In genomic region chr2:196276421-196276820, GRCh38 we compare ENCODE assay signal across 12 cellular contexts.
DNase-seq lines count a peak whose midpoint lies in the region; ATAC-seq and TF ChIP-seq lines count a peak whose summit lies in the region.
"Had no signal": no experiment of that assay in that cellular context is flagged by ENCODE, and none has a peak within 500 bp of the region (broad histone marks: within the 10 kb centered on the region; RNA-seq: fewer than 3 reads in every experiment).

No MANE protein-coding gene starts in this region.

- H2AFZ ChIP-seq in OCI-LY1 (ENCODE audit: low read length), result no peak overlapping the region
- H2AFZ ChIP-seq: neural progenitor cell had no signal

- H3K4me1 ChIP-seq in OCI-LY1 (ENCODE audit: insufficient read depth, low read length, severe bottlenecking) (peaks cover 53% of the 10 kb centered on the region), colonic mucosa (peaks cover 6% of the 10 kb centered on the region)
- H3K4me1 ChIP-seq: neural progenitor cell had no signal

- no peak overlapping the region for H3K9ac ChIP-seq in OCI-LY1 (ENCODE audit: low read length)
- H3K9ac ChIP-seq in colonic mucosa (ENCODE audit: low read depth in 2 of 2, low read length in 2 of 2), result peak overlapping the region in 1 of 2 donors; percentile 14
- H3K9ac ChIP-seq: neural progenitor cell had no signal

- peak; percentile 16 to 17 for ATAC-seq in activated CD4-positive, CD25-positive, alpha-beta regulatory T cell treated with anti-CD3 and anti-CD28 coated beads, Interleukin-2, amount 50 U/mL, for 24 hours
- no peak for ATAC-seq in GM18858 (IDR thresholded peaks at IDR 0.05; ENCODE audit: unreplicated experiment)

- H3K36me3 Mint-ChIP-seq in progenitor cell of endocrine pancreas (ENCODE audit: insufficient read depth), result peaks cover 7% of the 10 kb centered on the region

- peak overlapping the region; percentile 79 for H3K27ac ChIP-seq in OCI-LY1 (ENCODE audit: low read depth, low read length, poor library complexity, severe bottlenecking)
- peak overlapping the region; percentile 69 for H3K27ac ChIP-seq in colonic mucosa
- H3K27ac ChIP-seq: neural progenitor cell, testis had no signal

- no peaks in the 10 kb centered on the region for H3K27me3 Mint-ChIP-seq in progenitor cell of endocrine pancreas

- no peak for DNase-seq in activated CD4-positive, CD25-positive, alpha-beta regulatory T cell (lab: John Stamatoyannopoulos, UW)
- DNase-seq in colonic mucosa (peak; percentile 51), progenitor cell of endocrine pancreas (ENCODE audit: low spot score, unreplicated experiment) (no peak), dedifferentiated amniotic fluid mesenchymal stem cell (ENCODE audit: extremely low spot score) (no peak)
- no peak for DNase-seq in stimulated activated CD4-positive, alpha-beta T cell treated with anti-CD3 and anti-CD28 coated beads, Interleukin-2, amount 100 ng/mL, for 24 hours
- DNase-seq: NCI-H510A; stimulated activated CD4-positive, alpha-beta T cell treated with anti-CD3 and anti-CD28 coated beads, Interleukin-2, amount 100 ng/mL, for 48 hours; testis had no signal

- H3K4me1 Mint-ChIP-seq in progenitor cell of endocrine pancreas (ENCODE audit: low read depth), result peaks cover 24% of the 10 kb centered on the region

- no peaks in the 10 kb centered on the region for H3K9me2 ChIP-seq in OCI-LY1 (ENCODE audit: low read depth, low read length)

- no peaks in the 10 kb centered on the region for H3K27me3 ChIP-seq in OCI-LY1 (ENCODE audit: insufficient read depth, low read length)
- no peaks in the 10 kb centered on the region for H3K27me3 ChIP-seq in colonic mucosa
- H3K27me3 ChIP-seq: neural progenitor cell, testis had no signal

- peak overlapping the region; percentile 11 for H3K27ac Mint-ChIP-seq in progenitor cell of endocrine pancreas
- H3K27ac Mint-ChIP-seq: neural progenitor cell had no signal

- H3K9me3 ChIP-seq in OCI-LY1 (ENCODE audit: low read length) (no peaks in the 10 kb centered on the region), colonic mucosa (no peaks in the 10 kb centered on the region)
- H3K9me3 ChIP-seq: testis had no signal

- no peak overlapping the region for H3K4me3 Mint-ChIP-seq in progenitor cell of endocrine pancreas (ENCODE audit: low read depth)
- H3K4me3 Mint-ChIP-seq: neural progenitor cell had no signal

- H3F3A ChIP-seq in OCI-LY1 (ENCODE audit: insufficient read depth, low read length), result peaks cover 19% of the 10 kb centered on the region

- no peaks in the 10 kb centered on the region for H4K20me1 ChIP-seq in OCI-LY1 (ENCODE audit: insufficient read depth, low read length)

- H3K36me3 ChIP-seq in OCI-LY1 (ENCODE audit: insufficient read depth, low read length) (no peaks in the 10 kb centered on the region), colonic mucosa (no peaks in the 10 kb centered on the region)
- H3K36me3 ChIP-seq: neural progenitor cell had no signal

- peak overlapping the region; percentile 50 for H3K4me2 ChIP-seq in OCI-LY1 (ENCODE audit: low read length)
- H3K4me2 ChIP-seq: neural progenitor cell had no signal

- intact Hi-C loops in colonic mucosa (cut with DNase I), result loop anchor here (5.0 to 10.0 kb wide), 2 partner anchors 122 to 199 kb away; no protein-coding TSS in a partner anchor

- no peaks in the 10 kb centered on the region for H3K79me2 ChIP-seq in OCI-LY1 (ENCODE audit: insufficient read depth, low read length)

- H3K9me3 Mint-ChIP-seq in progenitor cell of endocrine pancreas (ENCODE audit: low read depth), result peaks cover 4% of the 10 kb centered on the region
- H3K9me3 Mint-ChIP-seq: neural progenitor cell had no signal

- H3K4me3 ChIP-seq in OCI-LY1 (ENCODE audit: low read depth, low read length, poor library complexity, severe bottlenecking) (peak overlapping the region; percentile 0), colonic mucosa (no peak overlapping the region)
- H3K4me3 ChIP-seq: neural progenitor cell, testis had no signal

- TF ChIP-seq CTCF in OCI-LY1 (IDR thresholded peaks at IDR 0.05; ENCODE audit: low read length) (no peak), colonic mucosa (IDR thresholded peaks at IDR 0.05) (no peak), progenitor cell of endocrine pancreas (IDR thresholded peaks at IDR 0.05; ENCODE audit: unreplicated experiment) (no peak)
